In the genomic region with DNA sequence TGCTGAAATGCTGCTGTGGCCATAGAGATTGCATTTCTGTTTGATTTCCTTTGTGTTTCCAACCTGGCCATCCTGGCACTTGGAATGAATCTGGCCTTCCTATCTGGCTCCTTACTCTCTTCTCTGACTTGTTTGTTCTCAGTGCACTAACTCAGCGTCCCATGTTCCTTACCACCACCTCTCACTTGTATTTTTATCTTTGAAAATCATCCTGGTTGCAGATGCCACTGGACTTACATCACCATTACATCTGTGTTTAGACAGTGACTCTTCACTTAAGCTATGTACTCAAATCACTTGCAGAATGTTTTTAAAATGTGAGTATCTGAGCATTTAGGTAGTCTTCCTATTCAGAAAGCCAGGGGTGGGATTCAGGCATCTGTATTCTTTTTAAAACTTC, we compare ENCODE assay signal across 13 cellular contexts.
A peak's percentile ranks its signal among the peaks of the same experiment; 100 is the strongest.
DNase-seq lines count a peak whose midpoint lies in the region; ATAC-seq, FAIRE-seq and TF ChIP-seq lines count a peak whose summit lies in the region.
"Had no signal": no experiment of that assay in that cellular context is flagged by ENCODE, and none has a peak within 500 bp of the region (broad histone marks: within the 10 kb centered on the region; RNA-seq: fewer than 3 reads in every experiment).

No MANE protein-coding gene starts in this region.

- no peak for TF ChIP-seq CTCF in PC-3 (conservative IDR thresholded peaks at IDR 0.05; ENCODE audit: low read depth, low read length)
- no peak for TF ChIP-seq CTCF in endothelial cell of umbilical vein (IDR thresholded peaks at IDR 0.05; ENCODE audit: extremely low read depth in 1 of 2, insufficient read depth in 1 of 2, low read depth in 1 of 2, low read length in 2 of 2)
- no peak for TF ChIP-seq CTCF in lower leg skin (IDR thresholded peaks at IDR 0.05)

- H3K9ac ChIP-seq in PC-3 (ENCODE audit: low read length): no peak overlapping the region
- H3K9ac ChIP-seq in endothelial cell of umbilical vein (replicated peaks; ENCODE audit: extremely low read depth, insufficient read depth, low read length): peak overlapping the region; percentile 58

- H3K9me1 ChIP-seq in endothelial cell of umbilical vein (replicated peaks; ENCODE audit: control insufficient read depth, extremely low read depth, insufficient read depth, low read length): no peaks in the 10 kb centered on the region

- dilution Hi-C loops in endothelial cell of umbilical vein (cut with MboI; ENCODE audit: extremely low pct_ligation_motif_present, low sequenced_read_pairs): no loop called here

- H3K4me1 ChIP-seq in PC-3 (ENCODE audit: insufficient read depth, low read length) (peaks cover 36% of the 10 kb centered on the region), endothelial cell of umbilical vein (ENCODE audit: control insufficient read depth, extremely low read depth, insufficient read depth, low read length) (peaks cover 23% of the 10 kb centered on the region)

- peak overlapping the region; percentile 5; the same call in 1 of the 2 replicates for H3K27ac ChIP-seq in PC-3 (ENCODE audit: low read length)
- H3K27ac ChIP-seq in endothelial cell of umbilical vein (ENCODE audit: insufficient read depth, low read depth, low read length): peak overlapping the region; percentile 85
- H3K27ac ChIP-seq: thoracic aorta had no signal

- BruUV-seq in PC-3 (replicated peaks; lab: Mats Ljungman, UMichigan): no TSS peak
- no TSS peak for BruUV-seq in endothelial cell of umbilical vein (replicated peaks; lab: Mats Ljungman, UMichigan)

- FAIRE-seq in endothelial cell of umbilical vein (lab: Jason Lieb, UNC): peak; percentile 72
- FAIRE-seq in GM12891 (lab: Jason Lieb, UNC): no peak

- WGBS in lower leg skin, 2 donors: 52 to 59% methylated on average over 1 of the region's 1 CpG

- no peak for TF ChIP-seq POLR2A in endothelial cell of umbilical vein (IDR thresholded peaks at IDR 0.05; ENCODE audit: low read depth, low read length)
- no peak for TF ChIP-seq POLR2A in GM12891 (IDR thresholded peaks at IDR 0.05; ENCODE audit: low read depth, low read length)
- no peak for TF ChIP-seq POLR2A in lower leg skin (IDR thresholded peaks at IDR 0.05)

- H4K20me1 ChIP-seq in PC-3 (ENCODE audit: low read length) (no peaks in the 10 kb centered on the region), endothelial cell of umbilical vein (replicated peaks; ENCODE audit: control insufficient read depth, extremely low read depth, insufficient read depth, low read length) (no peaks in the 10 kb centered on the region)

- POLR2A ChIA-PET in PC-3 (lab: Charles Lee; ENCODE audit: unreplicated experiment) (no interaction called here), endothelial cell of umbilical vein (lab: Charles Lee) (no interaction called here)

- peak; percentile 79 for DNase-seq in DMS53 (lab: John Stamatoyannopoulos, UW)
- DNase-seq in PC-3: peak; percentile 88
- DNase-seq in endothelial cell of umbilical vein (ENCODE audit: low read depth, low spot score): peak; percentile 77
- peak; percentile 95 for DNase-seq in non-pigmented ciliary epithelial cell (ENCODE audit: low read depth)
- no peak for DNase-seq in left lobe of liver (ENCODE audit: low spot score)
- DNase-seq in GM12891 (ENCODE audit: insufficient read length, low spot score): no peak
- no peak for DNase-seq in lower leg skin (ENCODE audit: low spot score in 2 of 2)
- DNase-seq: KG1; NCI-H82; stimulated activated CD4-positive, alpha-beta T cell treated with anti-CD3 and anti-CD28 coated beads, Interleukin-1b, Interleukin-23, amount 100 ng/mL, for 48 hours had no signal

- peaks cover 5% of the 10 kb centered on the region for H3F3A ChIP-seq in PC-3 (ENCODE audit: low read length, unreplicated experiment)

- H2AFZ ChIP-seq in PC-3 (ENCODE audit: low read length) (no peak overlapping the region), endothelial cell of umbilical vein (ENCODE audit: low read depth, low read length) (no peak overlapping the region)

- H3K9me2 ChIP-seq in PC-3 (replicated peaks; ENCODE audit: low read length): no peaks in the 10 kb centered on the region

- ATAC-seq in PC-3 (peak; percentile 99), GM18520 (IDR thresholded peaks at IDR 0.05; ENCODE audit: unreplicated experiment) (no peak), left lobe of liver (no peak)
- ATAC-seq: activated T-helper 17 cell treated with anti-CD3 and anti-CD28 coated beads, Interleukin-2, amount 50 U/mL, for 72 hours had no signal

- no peaks in the 10 kb centered on the region for H3K79me2 ChIP-seq in PC-3 (ENCODE audit: low read length)
- H3K79me2 ChIP-seq in endothelial cell of umbilical vein (ENCODE audit: control insufficient read depth, insufficient read depth, low read length): no peaks in the 10 kb centered on the region

- peak overlapping the region; percentile 18; the same call in 1 of the 2 replicates for H3K4me3 ChIP-seq in PC-3 (ENCODE audit: low read length)
- H3K4me3 ChIP-seq in endothelial cell of umbilical vein (replicated peaks in 1 of 3; ENCODE audit: insufficient read depth in 1 of 3, low read depth in 1 of 3, low read length in 3 of 3): no peak overlapping the region
- no peak overlapping the region for H3K4me3 ChIP-seq in lower leg skin (ENCODE audit: low read depth, poor library complexity, severe bottlenecking)
- H3K4me3 ChIP-seq: thoracic aorta had no signal

- intact Hi-C loops in PC-3 (cut with micrococcal nuclease) (loop anchor here (1.0 kb wide), 1 partner anchor 21 kb away; no protein-coding TSS in a partner anchor), endothelial cell of umbilical vein (cut with micrococcal nuclease) (no loop called here), lower leg skin (cut with DNase I; ENCODE audit: low total_unique reads) (no loop called here)

- H3K9me3 ChIP-seq in PC-3 (ENCODE audit: low read length) (no peaks in the 10 kb centered on the region), endothelial cell of umbilical vein (replicated peaks; ENCODE audit: control insufficient read depth, insufficient read depth, low read length) (no peaks in the 10 kb centered on the region)
- H3K9me3 ChIP-seq: thoracic aorta had no signal

- H3K36me3 ChIP-seq in PC-3 (ENCODE audit: low read depth, low read length) (no peaks in the 10 kb centered on the region), endothelial cell of umbilical vein (ENCODE audit: control insufficient read depth in 2 of 2, extremely low read depth in 1 of 2, insufficient read depth in 2 of 2, low read length in 2 of 2) (no peaks in the 10 kb centered on the region)
- H3K36me3 ChIP-seq: thoracic aorta had no signal

- no peaks in the 10 kb centered on the region for H3K27me3 ChIP-seq in PC-3 (ENCODE audit: low read length)
- no peaks in the 10 kb centered on the region for H3K27me3 ChIP-seq in endothelial cell of umbilical vein (ENCODE audit: control insufficient read depth in 2 of 2, insufficient read depth in 2 of 2, low read length in 2 of 2)

- CTCF ChIA-PET in PC-3 (lab: Charles Lee) (no interaction called here), endothelial cell of umbilical vein (lab: Charles Lee) (interaction anchor here (1.0 to 3.0 kb wide), 7 partner anchors 10 to 21 kb away, joined by 3 to 20 read pairs (median 4); no protein-coding TSS in a partner anchor)

- H3K4me2 ChIP-seq in PC-3 (ENCODE audit: low read length) (peak overlapping the region; percentile 26), endothelial cell of umbilical vein (ENCODE audit: insufficient read depth, low read length) (peak overlapping the region; percentile 70)

TF ChIP-seq in endothelial cell of umbilical vein, 7 proteins besides CTCF, POLR2A, EP300 and RAD21:
- peak; percentile 72 for TF ChIP-seq FOS (IDR thresholded peaks at IDR 0.05; ENCODE audit: borderline replicate concordance, insufficient read depth, low read length)
- peak; percentile 92 for TF ChIP-seq GATA2 (IDR thresholded peaks at IDR 0.05; ENCODE audit: insufficient read depth, insufficient read length, low read depth, low read length)
- TF ChIP-seq EZH2 (IDR thresholded peaks at IDR 0.05; ENCODE audit: borderline replicate concordance, low read depth, low read length, severe bottlenecking): no peak
- peak; percentile 56 for TF ChIP-seq POLR2AphosphoS5 (IDR thresholded peaks at IDR 0.05; ENCODE audit: insufficient read depth, low read depth, low read length)
- peak; percentile 78 for TF ChIP-seq JUN (IDR thresholded peaks at IDR 0.05; ENCODE audit: borderline replicate concordance, insufficient read depth, insufficient read length, low read depth)

TF ChIP-seq in GM12891, 5 proteins besides CTCF, POLR2A, EP300 and RAD21:
- TF ChIP-seq POU2F2 (IDR thresholded peaks at IDR 0.05; ENCODE audit: low read depth, low read length) (no peak), POLR2AphosphoS5 (IDR thresholded peaks at IDR 0.05; ENCODE audit: low read depth, low read length) (no peak), SPI1 (IDR thresholded peaks at IDR 0.05; ENCODE audit: low read depth, low read length) (no peak), PAX5 (IDR thresholded peaks at IDR 0.05; ENCODE audit: insufficient read depth, low read length, severe bottlenecking) (no peak), TAF1 (IDR thresholded peaks at IDR 0.05; ENCODE audit: low read depth, low read length) (no peak)

Comparison
In these comparisons a context has a peak if more than half of its experiments do, and no peak if none do; other contexts are left out.
1. DNase-seq: peak in DMS53 (single experiment), PC-3 (single experiment), endothelial cell of umbilical vein (single experiment) and non-pigmented ciliary epithelial cell (single experiment); none in left lobe of liver (single experiment), GM12891 (single experiment) and lower leg skin (0 of 2).